7 cellular contexts compared by ENCODE assay signal in genomic region chr15:83559310-83559966, GRCh38.
DNase-seq lines count a peak whose midpoint lies in the region; ATAC-seq, FAIRE-seq and TF ChIP-seq lines count a peak whose summit lies in the region.

No MANE protein-coding gene starts in this region.

- TF ChIP-seq CTCF in WI38 (IDR thresholded peaks at IDR 0.05; ENCODE audit: low read depth, low read length) = peak; percentile 84

- in situ Hi-C loops in HAP-1 (cut with MboI; ENCODE audit: low sequenced_read_pairs) = loop anchor here (5.0 kb wide), 2 partner anchors 122 to 307 kb away; no protein-coding TSS in a partner anchor

- DNase-seq in GM04503 (ENCODE audit: low read depth) (peak; percentile 21), HAP-1 (ENCODE audit: low spot score in 2 of 2) (peak; percentile 86 to 88), NCI-H2107 (lab: John Stamatoyannopoulos, UW) (peak; percentile 9), memory B cell (ENCODE audit: low spot score in 2 of 2) (peak; percentile 7 to 31)

- no peaks in the 10 kb centered on the region for H3K36me3 Mint-ChIP-seq in memory B cell
- H3K36me3 Mint-ChIP-seq in stimulated activated memory B cell treated with anti-CD40 and anti-IgM and Interleukin-4, amounts not matched to agents 10 μg/mL and 1 μg/mL and 100 μg/mL, for 72 hours = no peaks in the 10 kb centered on the region

- H3K36me3 ChIP-seq in HAP-1 (replicated peaks) = no peaks in the 10 kb centered on the region

- H3K4me1 Mint-ChIP-seq in memory B cell = peaks cover 3% of the 10 kb centered on the region
- no peaks in the 10 kb centered on the region for H3K4me1 Mint-ChIP-seq in stimulated activated memory B cell treated with anti-CD40 and anti-IgM and Interleukin-4, amounts not matched to agents 10 μg/mL and 1 μg/mL and 100 μg/mL, for 72 hours

- FAIRE-seq in endometrium (lab: Jason Lieb, UNC) = peak; percentile 4

- ATAC-seq in memory B cell (ENCODE audit: low read depth) = peak; percentile 41
- ATAC-seq in stimulated activated memory B cell treated with anti-CD40 and anti-IgM and Interleukin-4, amounts not matched to agents 10 μg/mL and 1 μg/mL and 100 μg/mL, for 72 hours = peak; percentile 63

- H3K27ac Mint-ChIP-seq in memory B cell = no peak overlapping the region
- H3K27ac Mint-ChIP-seq in stimulated activated memory B cell treated with anti-CD40 and anti-IgM and Interleukin-4, amounts not matched to agents 10 μg/mL and 1 μg/mL and 100 μg/mL, for 72 hours = no peak overlapping the region

- H3K4me3 ChIP-seq in HAP-1 = no peak overlapping the region
- H3K4me3 ChIP-seq in WI38 (ENCODE audit: low read depth, low read length) = no peak overlapping the region

- peaks cover 5% of the 10 kb centered on the region for H3K27me3 Mint-ChIP-seq in memory B cell
- H3K27me3 Mint-ChIP-seq in stimulated activated memory B cell treated with anti-CD40 and anti-IgM and Interleukin-4, amounts not matched to agents 10 μg/mL and 1 μg/mL and 100 μg/mL, for 72 hours = peaks cover 46% of the 10 kb centered on the region

- 0 out of 2 replicates have a peak, but pooled peaks cover 4% of the 10 kb centered on the region for H3K4me1 ChIP-seq in HAP-1

- H3K9me3 ChIP-seq in HAP-1 = no peaks in the 10 kb centered on the region

- no peaks in the 10 kb centered on the region for H3K27me3 ChIP-seq in HAP-1 (ENCODE audit: low read depth)

- H3K4me3 Mint-ChIP-seq in memory B cell = no peak overlapping the region
- H3K4me3 Mint-ChIP-seq in stimulated activated memory B cell treated with anti-CD40 and anti-IgM and Interleukin-4, amounts not matched to agents 10 μg/mL and 1 μg/mL and 100 μg/mL, for 72 hours = no peak overlapping the region

- H3K9me3 Mint-ChIP-seq in memory B cell = no peaks in the 10 kb centered on the region
- no peaks in the 10 kb centered on the region for H3K9me3 Mint-ChIP-seq in stimulated activated memory B cell treated with anti-CD40 and anti-IgM and Interleukin-4, amounts not matched to agents 10 μg/mL and 1 μg/mL and 100 μg/mL, for 72 hours

Comparison
In these comparisons a context has a peak if more than half of its experiments do, and no peak if none do; other contexts are left out.
1. DNase-seq: peak in every context shown above with its lines; median percentile 87 in HAP-1; 21 in GM04503; 19 in memory B cell; 9 in NCI-H2107.